ENCODE assay signal across 8 cellular contexts in the genomic region with DNA sequence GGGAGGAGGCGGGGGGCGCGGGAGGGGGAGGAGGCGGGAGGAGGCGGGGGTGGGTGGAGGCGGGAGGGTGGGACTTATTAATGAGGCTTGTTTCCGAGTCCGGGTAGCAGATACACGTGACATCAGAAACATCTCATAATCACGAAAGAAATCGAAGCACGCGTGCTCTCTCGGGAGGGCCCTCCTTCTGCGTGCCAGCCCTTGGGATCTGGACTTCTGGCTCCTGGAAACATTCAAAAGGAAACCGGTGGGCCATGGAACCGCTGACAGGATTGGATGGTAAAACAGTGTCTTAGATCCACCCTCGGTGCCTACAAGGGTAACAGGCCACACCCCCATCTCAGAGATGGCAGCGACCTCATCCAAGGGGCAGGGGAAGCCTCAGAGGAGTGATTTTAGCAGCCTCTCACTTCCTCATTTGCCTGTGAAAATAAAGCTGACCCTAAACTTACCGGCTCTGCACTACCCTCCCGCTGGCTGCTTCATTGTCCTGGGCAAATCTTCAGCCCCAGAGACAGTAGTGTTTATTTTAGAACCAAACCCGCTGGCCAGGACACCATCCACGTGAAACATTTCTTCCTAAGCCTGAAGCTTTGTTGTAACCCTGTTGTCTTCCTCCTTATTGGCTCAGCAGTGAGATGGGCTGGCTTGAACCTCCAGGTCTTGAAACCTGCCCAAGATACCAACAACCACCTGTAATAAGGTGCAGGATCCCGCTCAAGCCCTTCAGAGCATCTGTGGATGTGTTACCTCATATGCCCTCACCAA.
A peak's percentile ranks its signal among the peaks of the same experiment; 100 is the strongest.
DNase-seq lines count a peak whose midpoint lies in the region; ATAC-seq lines count a peak whose summit lies in the region.

No MANE protein-coding gene starts in this region.

- peaks cover 10 to 13% of the 10 kb centered on the region in 2 donors for H3K4me1 Mint-ChIP-seq in effector memory CD8-positive, alpha-beta T cell (ENCODE audit: low read depth in 2 of 2)

- no peaks in the 10 kb centered on the region for H3K9me3 Mint-ChIP-seq in effector memory CD8-positive, alpha-beta T cell

- ATAC-seq in Right ventricle myocardium inferior (peak; percentile 73), HG03060 (IDR thresholded peaks at IDR 0.05; ENCODE audit: low read depth, unreplicated experiment) (peak; percentile 69)
- ATAC-seq in effector memory CD8-positive, alpha-beta T cell (replicated peaks) = peak; percentile 88

- peak overlapping the region; percentile 79 to 83 for H3K4me3 Mint-ChIP-seq in effector memory CD8-positive, alpha-beta T cell

- no peaks in the 10 kb centered on the region for H3K27me3 Mint-ChIP-seq in effector memory CD8-positive, alpha-beta T cell

- H3K27ac Mint-ChIP-seq in effector memory CD8-positive, alpha-beta T cell = peak overlapping the region; percentile 89 to 90

- peaks cover 15% of the 10 kb centered on the region for H3K36me3 Mint-ChIP-seq in effector memory CD8-positive, alpha-beta T cell (ENCODE audit: insufficient read depth)

- DNase-seq in Right ventricle myocardium inferior (ENCODE audit: missing footprints) (no peak), cardiac septum (ENCODE audit: low spot score) (no peak), NCI-H2227 treated with DMSO at 0.1 percent for 48 hours (lab: John Stamatoyannopoulos, UW) (peak; percentile 84), midbrain (lab: John Stamatoyannopoulos, UW) (peak; percentile 78)
- DNase-seq in activated CD4-positive, alpha-beta T cell treated with anti-CD3 and anti-CD28 coated beads, Interleukin-2, amount 50 U/mL, for 48 hours = peak; percentile 34 to 48
- DNase-seq in effector memory CD8-positive, alpha-beta T cell = peak; percentile 48 to 54 (median 48)
- DNase-seq in stimulated activated CD8-positive, alpha-beta memory T cell treated with anti-CD3 and anti-CD28 coated beads, Interleukin-4, amount 100 ng/mL, for 24 hours (ENCODE audit: low read depth) = peak; percentile 34

- intact Hi-C loops in Right ventricle myocardium inferior (cut with DNase I) = loop anchor here (10.0 kb wide), 1 partner anchor 99 kb away; the partner anchor contains the start of gene SLC22A23
- intact Hi-C loops in cardiac septum (cut with DNase I) = no loop called here

Comparison
In these comparisons a context has a peak if more than half of its experiments do, and no peak if none do; other contexts are left out.
1. DNase-seq: peak in NCI-H2227 treated with DMSO at 0.1 percent for 48 hours (single experiment), activated CD4-positive, alpha-beta T cell treated with anti-CD3 and anti-CD28 coated beads, Interleukin-2, amount 50 U/mL, for 48 hours (2 of 2), effector memory CD8-positive, alpha-beta T cell (3 of 3), midbrain (single experiment) and stimulated activated CD8-positive, alpha-beta memory T cell treated with anti-CD3 and anti-CD28 coated beads, Interleukin-4, amount 100 ng/mL, for 24 hours (single experiment); none in Right ventricle myocardium inferior (single experiment) and cardiac septum (single experiment).
2. Peak in every context shown above with its lines, with median percentiles within 50 percentile points of each other: ATAC-seq.